ENCODE assay signal across 1 cellular context in the genomic region with DNA sequence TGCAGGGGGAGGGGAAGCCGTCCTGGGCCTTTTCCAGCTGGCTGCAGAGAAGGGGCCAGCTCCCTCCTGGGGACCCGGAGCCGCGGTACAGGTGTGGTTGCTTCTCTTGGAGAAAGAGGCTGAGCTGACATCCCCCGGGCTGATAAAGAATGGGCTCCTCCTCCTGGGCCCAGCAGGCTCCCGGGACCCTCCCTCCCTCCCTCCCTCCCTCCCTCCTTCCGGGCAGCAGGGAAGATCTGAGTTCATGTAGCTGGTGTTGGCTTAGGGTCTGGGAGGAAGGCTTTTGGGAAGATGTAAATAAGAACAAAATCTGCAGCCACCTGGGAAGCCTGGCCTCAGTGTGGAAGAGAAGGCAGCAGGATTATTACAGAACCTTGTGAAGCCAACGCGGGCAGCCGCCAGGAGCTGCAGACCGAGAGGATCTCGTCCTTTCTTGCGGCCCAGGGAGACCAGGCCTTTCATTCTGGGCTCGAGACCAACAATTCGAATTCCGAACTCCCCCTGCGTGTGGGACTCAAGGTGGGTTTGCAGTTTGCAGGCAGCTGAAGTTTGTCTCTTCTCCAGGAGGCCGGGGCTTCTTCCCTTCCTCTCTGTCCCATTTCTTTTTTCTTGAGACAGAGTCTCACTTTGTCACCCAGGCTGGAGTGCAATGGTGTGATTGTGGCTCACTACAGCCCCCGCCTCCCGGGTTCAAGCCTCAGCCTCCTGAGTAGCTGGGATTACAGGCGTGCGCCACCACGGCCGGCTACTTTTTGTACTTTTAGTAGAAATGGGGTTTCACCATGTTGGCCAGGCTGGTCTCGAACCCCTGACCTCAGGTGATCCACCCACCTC.
TF ChIP-seq lines count a peak whose summit lies in the region.

A gene with protein sequence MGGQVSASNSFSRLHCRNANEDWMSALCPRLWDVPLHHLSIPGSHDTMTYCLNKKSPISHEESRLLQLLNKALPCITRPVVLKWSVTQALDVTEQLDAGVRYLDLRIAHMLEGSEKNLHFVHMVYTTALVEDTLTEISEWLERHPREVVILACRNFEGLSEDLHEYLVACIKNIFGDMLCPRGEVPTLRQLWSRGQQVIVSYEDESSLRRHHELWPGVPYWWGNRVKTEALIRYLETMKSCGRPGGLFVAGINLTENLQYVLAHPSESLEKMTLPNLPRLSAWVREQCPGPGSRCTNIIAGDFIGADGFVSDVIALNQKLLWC (plus strand): TSS at position 216 of the 834 bp plus-strand sequence. CDS start 2,807 bp downstream, outside the sequence.

TF ChIP-seq in IMR-90, 13 proteins besides CTCF, POLR2A, EP300 and RAD21 (continued from another document):
- TF ChIP-seq FOS (IDR thresholded peaks at IDR 0.05; ENCODE audit: low read depth, low read length), result no peak
- TF ChIP-seq USF2 (IDR thresholded peaks at IDR 0.05; ENCODE audit: low read depth, low read length), result no peak
- TF ChIP-seq RCOR1 (IDR thresholded peaks at IDR 0.05; ENCODE audit: insufficient replicate concordance, low read length), result no peak
- no peak for TF ChIP-seq MAZ (IDR thresholded peaks at IDR 0.05; ENCODE audit: borderline replicate concordance, low read depth, low read length)
- no peak for TF ChIP-seq CHD1 (IDR thresholded peaks at IDR 0.05; ENCODE audit: low read depth, low read length)
- TF ChIP-seq NFE2L2 (IDR thresholded peaks at IDR 0.05; ENCODE audit: low read depth, low read length), result no peak
- no peak for TF ChIP-seq RFX5 (IDR thresholded peaks at IDR 0.05; ENCODE audit: low read depth, low read length)
- TF ChIP-seq BHLHE40 (IDR thresholded peaks at IDR 0.05; ENCODE audit: low read depth, low read length), result no peak
TF ChIP-seq in IMR-90: peak in this region for 0.
